1 cellular context compared by ENCODE assay signal in the genomic region with DNA sequence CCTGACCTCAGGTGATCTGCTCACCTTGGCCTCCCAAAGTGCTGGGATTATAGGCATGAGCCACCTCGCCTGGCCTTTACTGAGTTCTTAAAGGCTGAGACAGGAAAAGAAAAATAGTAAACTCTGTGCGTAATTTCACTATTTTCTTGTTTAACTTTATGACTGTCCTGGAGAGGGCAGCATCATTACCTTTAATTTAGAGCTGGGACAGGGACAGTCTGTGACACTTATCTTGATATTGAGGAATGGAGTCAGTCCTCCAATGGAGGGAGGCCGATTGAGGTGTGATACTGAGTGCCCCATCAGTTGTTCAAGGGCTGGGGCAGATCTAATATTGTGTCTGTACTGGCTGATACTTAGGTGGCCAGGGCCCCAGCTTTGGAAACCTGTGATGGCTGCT.
TF ChIP-seq lines count a peak whose summit lies in the region.

No MANE protein-coding gene starts in this region.

TF ChIP-seq in IMR-90, 13 proteins besides CTCF, POLR2A, EP300 and RAD21 (continued from another document):
- TF ChIP-seq, protein P1, sequence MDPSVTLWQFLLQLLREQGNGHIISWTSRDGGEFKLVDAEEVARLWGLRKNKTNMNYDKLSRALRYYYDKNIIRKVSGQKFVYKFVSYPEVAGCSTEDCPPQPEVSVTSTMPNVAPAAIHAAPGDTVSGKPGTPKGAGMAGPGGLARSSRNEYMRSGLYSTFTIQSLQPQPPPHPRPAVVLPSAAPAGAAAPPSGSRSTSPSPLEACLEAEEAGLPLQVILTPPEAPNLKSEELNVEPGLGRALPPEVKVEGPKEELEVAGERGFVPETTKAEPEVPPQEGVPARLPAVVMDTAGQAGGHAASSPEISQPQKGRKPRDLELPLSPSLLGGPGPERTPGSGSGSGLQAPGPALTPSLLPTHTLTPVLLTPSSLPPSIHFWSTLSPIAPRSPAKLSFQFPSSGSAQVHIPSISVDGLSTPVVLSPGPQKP (IDR thresholded peaks at IDR 0.05; ENCODE audit: borderline replicate concordance, low read depth, low read length) = no peak
- TF ChIP-seq, protein P2, sequence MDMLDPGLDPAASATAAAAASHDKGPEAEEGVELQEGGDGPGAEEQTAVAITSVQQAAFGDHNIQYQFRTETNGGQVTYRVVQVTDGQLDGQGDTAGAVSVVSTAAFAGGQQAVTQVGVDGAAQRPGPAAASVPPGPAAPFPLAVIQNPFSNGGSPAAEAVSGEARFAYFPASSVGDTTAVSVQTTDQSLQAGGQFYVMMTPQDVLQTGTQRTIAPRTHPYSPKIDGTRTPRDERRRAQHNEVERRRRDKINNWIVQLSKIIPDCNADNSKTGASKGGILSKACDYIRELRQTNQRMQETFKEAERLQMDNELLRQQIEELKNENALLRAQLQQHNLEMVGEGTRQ (IDR thresholded peaks at IDR 0.05; ENCODE audit: low read depth, low read length) = no peak
- TF ChIP-seq SMC3 (IDR thresholded peaks at IDR 0.05; ENCODE audit: low read depth, low read length) (no peak), FOS (IDR thresholded peaks at IDR 0.05; ENCODE audit: low read depth, low read length) (no peak), RCOR1 (IDR thresholded peaks at IDR 0.05; ENCODE audit: insufficient replicate concordance, low read length) (no peak), CEBPB (IDR thresholded peaks at IDR 0.05; ENCODE audit: low read depth, low read length) (no peak), MAZ (IDR thresholded peaks at IDR 0.05; ENCODE audit: borderline replicate concordance, low read depth, low read length) (no peak), BHLHE40 (IDR thresholded peaks at IDR 0.05; ENCODE audit: low read depth, low read length) (no peak), CHD1 (IDR thresholded peaks at IDR 0.05; ENCODE audit: low read depth, low read length) (no peak), RFX5 (IDR thresholded peaks at IDR 0.05; ENCODE audit: low read depth, low read length) (no peak)
